Comparison of ENCODE assay signal across 8 cellular contexts in genomic region chr3:123584988-123585937, GRCh38. TPM values are rescaled to one million over a fixed set of nuclear protein-coding genes. Genes with fewer than 3 reads are reported as not detected.
DNase-seq lines count a peak whose midpoint lies in the region; ATAC-seq and TF ChIP-seq lines count a peak whose summit lies in the region.

HACD2 (minus strand) TSS chr3:123585053; CDS start chr3:123585027, 26 bp downstream.

- no peaks in the 10 kb centered on the region for H3K9me3 Mint-ChIP-seq in activated naive CD4-positive, alpha-beta T cell treated with anti-CD3 and anti-CD28 coated beads, Interleukin-2, amount 50 U/mL, for 24 hours

- H3K4me3 ChIP-seq in GM06990 (replicated peaks; ENCODE audit: low read depth, low read length), result peak within 1 kb of the TSS; percentile 87

- peaks cover 12% of the 10 kb centered on the region for H3K36me3 Mint-ChIP-seq in activated naive CD4-positive, alpha-beta T cell treated with anti-CD3 and anti-CD28 coated beads, Interleukin-2, amount 50 U/mL, for 24 hours

- H3K4me3 Mint-ChIP-seq in activated naive CD4-positive, alpha-beta T cell treated with anti-CD3 and anti-CD28 coated beads, Interleukin-2, amount 50 U/mL, for 24 hours, result no peak within 1 kb of the TSS

- H3K27me3 ChIP-seq in GM06990 (replicated peaks; ENCODE audit: control insufficient read depth, insufficient read depth, low read length), result no peaks in the 10 kb centered on the region

- H3K27me3 Mint-ChIP-seq in activated naive CD4-positive, alpha-beta T cell treated with anti-CD3 and anti-CD28 coated beads, Interleukin-2, amount 50 U/mL, for 24 hours, result no peaks in the 10 kb centered on the region

- ATAC-seq in HG02588 (IDR thresholded peaks at IDR 0.05; ENCODE audit: unreplicated experiment) (peak; percentile 90), SK-N-SH treated with all-trans-retinoic acid at 6 μM for 48 hours (peak; percentile 91)

- peak within 1 kb of the TSS; percentile 91 for H3K27ac ChIP-seq in temporal lobe (ENCODE audit: low read depth, low read length)

- peak within 1 kb of the TSS; percentile 88 for H3K27ac Mint-ChIP-seq in activated naive CD4-positive, alpha-beta T cell treated with anti-CD3 and anti-CD28 coated beads, Interleukin-2, amount 50 U/mL, for 24 hours

- H3K36me3 ChIP-seq in GM06990 (ENCODE audit: control insufficient read depth, insufficient read depth, low read length), result peaks cover 3% of the 10 kb centered on the region

- DNase-seq in GM06990 (ENCODE audit: extremely low read depth, insufficient read length) (peak; percentile 98), NCI-H1092 (lab: John Stamatoyannopoulos, UW) (peak; percentile 97), glomerular endothelial cell (ENCODE audit: extremely low read depth, low read depth, low spot score) (peak; percentile 90), occipital lobe (lab: John Stamatoyannopoulos, UW) (peak; percentile 94)

- H3K4me1 Mint-ChIP-seq in activated naive CD4-positive, alpha-beta T cell treated with anti-CD3 and anti-CD28 coated beads, Interleukin-2, amount 50 U/mL, for 24 hours, result peaks cover 30% of the 10 kb centered on the region

- TF ChIP-seq CTCF in GM06990 (IDR thresholded peaks at IDR 0.05; ENCODE audit: insufficient read depth, low read length, poor library complexity, severe bottlenecking), result no peak

TF ChIP-seq in SK-N-SH treated with all-trans-retinoic acid at 6 μM for 48 hours, 23 proteins besides CTCF, POLR2A, EP300 and RAD21:
- TF ChIP-seq ZFP3 (CRISPR knock-in tag; IDR thresholded peaks at IDR 0.05) (peak; percentile 50; the same call in 1 of the 2 replicates), CSDC2 (CRISPR knock-in tag; IDR thresholded peaks at IDR 0.05) (peak; percentile 89; the same call in 1 of the 2 replicates), BACH2 (CRISPR knock-in tag; IDR thresholded peaks at IDR 0.05; ENCODE audit: borderline replicate concordance) (peak; percentile 60; the same call in 1 of the 2 replicates), TSHZ2 (CRISPR knock-in tag; IDR thresholded peaks at IDR 0.05) (peak; percentile 90), PATZ1 (CRISPR knock-in tag; IDR thresholded peaks at IDR 0.05; ENCODE audit: borderline replicate concordance) (no peak)
- TF ChIP-seq, protein P1, sequence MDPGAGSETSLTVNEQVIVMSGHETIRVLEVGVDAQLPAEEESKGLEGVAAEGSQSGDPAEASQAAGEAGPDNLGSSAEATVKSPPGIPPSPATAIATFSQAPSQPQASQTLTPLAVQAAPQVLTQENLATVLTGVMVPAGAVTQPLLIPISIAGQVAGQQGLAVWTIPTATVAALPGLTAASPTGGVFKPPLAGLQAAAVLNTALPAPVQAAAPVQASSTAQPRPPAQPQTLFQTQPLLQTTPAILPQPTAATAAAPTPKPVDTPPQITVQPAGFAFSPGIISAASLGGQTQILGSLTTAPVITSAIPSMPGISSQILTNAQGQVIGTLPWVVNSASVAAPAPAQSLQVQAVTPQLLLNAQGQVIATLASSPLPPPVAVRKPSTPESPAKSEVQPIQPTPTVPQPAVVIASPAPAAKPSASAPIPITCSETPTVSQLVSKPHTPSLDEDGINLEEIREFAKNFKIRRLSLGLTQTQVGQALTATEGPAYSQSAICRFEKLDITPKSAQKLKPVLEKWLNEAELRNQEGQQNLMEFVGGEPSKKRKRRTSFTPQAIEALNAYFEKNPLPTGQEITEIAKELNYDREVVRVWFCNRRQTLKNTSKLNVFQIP (CRISPR knock-in tag; IDR thresholded peaks at IDR 0.05; ENCODE audit: borderline replicate concordance, low read depth), result 0 out of 2 replicates have a peak, but pooled peaks have one; percentile 32

RNA-seq across cellular contexts. Expression of gene HACD2, which starts in this region (rescaled TPM):
- total RNA-seq in glomerular endothelial cell (13.1 and 19.5 TPM in 2 replicates), occipital lobe (58.6 TPM), temporal lobe (44.7 TPM)

Comparison
In these comparisons a context has a peak if more than half of its experiments do, and no peak if none do; other contexts are left out.
1. Peak in every context shown above with its lines: DNase-seq, ATAC-seq, H3K4me3 ChIP-seq and H3K27ac ChIP-seq.